In the genomic region with DNA sequence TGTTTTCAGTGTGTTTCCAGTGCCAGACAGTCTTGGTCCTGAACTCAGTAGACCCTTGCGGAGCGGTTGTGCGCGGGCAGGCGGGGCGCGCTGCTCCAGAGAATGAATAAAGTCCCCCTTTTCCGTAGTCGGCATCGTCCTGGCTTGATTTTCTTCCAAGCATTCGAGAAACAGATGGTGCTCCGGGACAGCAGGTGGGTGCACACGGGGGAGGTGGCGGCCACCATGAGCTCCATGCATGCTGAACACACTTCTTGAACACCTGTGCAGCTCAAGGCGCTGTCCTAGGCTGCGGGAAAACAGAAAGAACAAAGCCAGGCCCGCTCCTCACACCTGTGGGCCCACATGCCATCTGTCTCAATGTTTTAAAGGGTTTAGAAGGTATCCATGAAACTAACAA, we compare ENCODE assay signal across 19 cellular contexts.
A peak's percentile ranks its signal among the peaks of the same experiment; 100 is the strongest.
DNase-seq lines count a peak whose midpoint lies in the region; ATAC-seq and TF ChIP-seq lines count a peak whose summit lies in the region.
"Had no signal": no experiment of that assay in that cellular context is flagged by ENCODE, and none has a peak within 500 bp of the region (broad histone marks: within the 10 kb centered on the region; RNA-seq: fewer than 3 reads in every experiment).

No MANE protein-coding gene starts in this region.

- H3K4ac ChIP-seq in neuronal stem cell (ENCODE audit: low read length): no peak overlapping the region

- H3K27ac ChIP-seq in dorsolateral prefrontal cortex: no peak overlapping the region
- H3K27ac ChIP-seq in neuronal stem cell (replicated peaks; ENCODE audit: low read length): no peak overlapping the region
- H3K27ac ChIP-seq: 22Rv1, BLaER1, HL-60, Peyer's patch had no signal

- H3K4me3 ChIP-seq in dorsolateral prefrontal cortex: no peak overlapping the region
- H3K4me3 ChIP-seq in neuronal stem cell (ENCODE audit: low read length in 2 of 2): no peak overlapping the region
- H3K4me3 ChIP-seq: BLaER1, Peyer's patch had no signal

- no peaks in the 10 kb centered on the region for H3K36me3 ChIP-seq in neuronal stem cell (replicated peaks in 1 of 2; ENCODE audit: control insufficient read depth in 2 of 2, insufficient read depth in 2 of 2, low read length in 2 of 2)
- H3K36me3 ChIP-seq: BLaER1, Peyer's patch had no signal

- no peak overlapping the region for H2AK5ac ChIP-seq in neuronal stem cell (ENCODE audit: low read depth, low read length)

- H2BK12ac ChIP-seq in neuronal stem cell (ENCODE audit: low read length): no peak overlapping the region

- no peak overlapping the region for H2BK120ac ChIP-seq in neuronal stem cell (ENCODE audit: low read depth, low read length)

- H4K8ac ChIP-seq in neuronal stem cell (ENCODE audit: low read depth, low read length): no peak overlapping the region

- DNase-seq in DMS 273 (lab: John Stamatoyannopoulos, UW; ENCODE audit: unreplicated experiment): peak; percentile 64
- no peak for DNase-seq in DMS 273 treated with DMSO at 0.1 percent for 48 hours (lab: John Stamatoyannopoulos, UW)
- DNase-seq in NCI-H69 (lab: John Stamatoyannopoulos, UW): peak; percentile 41
- peak in 8 of 10 donors; percentile 13 to 66 (median 30) for DNase-seq in dorsolateral prefrontal cortex
- no peak for DNase-seq in neuronal stem cell (ENCODE audit: low spot score)
- no peak for DNase-seq in activated naive CD4-positive, alpha-beta T cell treated with Interleukin-2 at 50 U/mL for 16 hours
- DNase-seq in activated naive CD4-positive, alpha-beta T cell treated with anti-CD3 and anti-CD28 coated beads, Interleukin-2, amount 50 U/mL, for 72 hours (ENCODE audit: low spot score in 2 of 2): no peak
- DNase-seq in iPS-NIHi11 (ENCODE audit: low spot score): no peak
- DNase-seq: CD8-positive, alpha-beta T cell; DMS79 treated with DMSO at 0.1 percent for 48 hours; H9; MV-4-11; NCI-H1417 treated with DMSO at 0.1 percent for 48 hours; NCI-H1930; Peyer's patch; SIG-M5 had no signal

- TF ChIP-seq CTCF in dorsolateral prefrontal cortex (IDR thresholded peaks at IDR 0.05 in 54 of 56, conservative IDR thresholded peaks at IDR 0.05 in 2 of 56; ENCODE audit: low read depth in 1 of 56, partially characterized antibody in 56 of 56): no peak

- no peaks in the 10 kb centered on the region for H3K9me3 Mint-ChIP-seq in activated naive CD4-positive, alpha-beta T cell treated with anti-CD3 and anti-CD28 coated beads, Interleukin-2, amount 50 U/mL, for 72 hours
- H3K9me3 Mint-ChIP-seq: CD8-positive, alpha-beta T cell had no signal

- WGBS in neuronal stem cell (ENCODE audit: extremely low coverage in 2 of 2, insufficient read length in 2 of 2, insufficient replicate concordance in 1 of 2), 2 donors: no CpG with 5 or more reads among the region's 17 CpGs

- H2AFZ ChIP-seq in neuronal stem cell (ENCODE audit: low read length): no peak overlapping the region

- no peaks in the 10 kb centered on the region for H3K36me3 Mint-ChIP-seq in activated naive CD4-positive, alpha-beta T cell treated with anti-CD3 and anti-CD28 coated beads, Interleukin-2, amount 50 U/mL, for 72 hours
- H3K36me3 Mint-ChIP-seq: CD8-positive, alpha-beta T cell had no signal

- intact Hi-C loops in dorsolateral prefrontal cortex (cut with DNase I): no loop called here

- H3K9ac ChIP-seq in neuronal stem cell (ENCODE audit: low read depth, low read length, poor library complexity): no peak overlapping the region
- H3K9ac ChIP-seq: BLaER1 had no signal

- H3K4me1 ChIP-seq in neuronal stem cell (ENCODE audit: control insufficient read depth in 2 of 2, insufficient read depth in 1 of 2, low read depth in 1 of 2, low read length in 2 of 2): peaks cover 0 to 1% of the 10 kb centered on the region in 2 donors
- H3K4me1 ChIP-seq: BLaER1, Peyer's patch had no signal

- H3K79me1 ChIP-seq in neuronal stem cell (ENCODE audit: low read depth, low read length): no peaks in the 10 kb centered on the region

- no peak overlapping the region for H2BK15ac ChIP-seq in neuronal stem cell (ENCODE audit: low read length)

- no peak overlapping the region for H3K14ac ChIP-seq in neuronal stem cell (ENCODE audit: low read length)

- H3K23ac ChIP-seq in neuronal stem cell (ENCODE audit: low read depth, low read length, poor library complexity): no peak overlapping the region

- H3K4me2 ChIP-seq in neuronal stem cell (ENCODE audit: insufficient read depth, low read length, poor library complexity, severe bottlenecking): no peak overlapping the region
- H3K4me2 ChIP-seq: BLaER1 had no signal

- H3K27me3 ChIP-seq in dorsolateral prefrontal cortex (no peaks in the 10 kb centered on the region), neuronal stem cell (ENCODE audit: control insufficient read depth in 3 of 3, insufficient read depth in 3 of 3, low read depth in 1 of 3, low read length in 3 of 3) (no peaks in the 10 kb centered on the region)
- H3K27me3 ChIP-seq: BLaER1, Peyer's patch had no signal

- no peak overlapping the region for H4K91ac ChIP-seq in neuronal stem cell (ENCODE audit: low read depth, low read length, poor library complexity)

- H2BK5ac ChIP-seq in neuronal stem cell (ENCODE audit: low read length): no peak overlapping the region

- no peak overlapping the region for H3K27ac Mint-ChIP-seq in activated naive CD4-positive, alpha-beta T cell treated with anti-CD3 and anti-CD28 coated beads, Interleukin-2, amount 50 U/mL, for 72 hours
- H3K27ac Mint-ChIP-seq: CD8-positive, alpha-beta T cell; H9 had no signal

- H3K9me3 ChIP-seq in neuronal stem cell (replicated peaks in 1 of 2; ENCODE audit: control insufficient read depth in 2 of 2, insufficient read depth in 1 of 2, low read depth in 1 of 2, low read length in 2 of 2): no peaks in the 10 kb centered on the region
- H3K9me3 ChIP-seq: BLaER1, Peyer's patch had no signal

- ATAC-seq in activated naive CD4-positive, alpha-beta T cell treated with anti-CD3 and anti-CD28 coated beads, Interleukin-2, amount 50 U/mL, for 72 hours: no peak
- ATAC-seq: CD8-positive, alpha-beta T cell had no signal

- H3K18ac ChIP-seq in neuronal stem cell (ENCODE audit: low read length): peak overlapping the region; percentile 24

Comparison
In these comparisons a context has a peak if more than half of its experiments do, and no peak if none do; other contexts are left out.
1. DNase-seq: peak in DMS 273 (single experiment), NCI-H69 (single experiment) and dorsolateral prefrontal cortex (8 of 10); none in DMS 273 treated with DMSO at 0.1 percent for 48 hours (single experiment), neuronal stem cell (single experiment), activated naive CD4-positive, alpha-beta T cell treated with Interleukin-2 at 50 U/mL for 16 hours (single experiment), activated naive CD4-positive, alpha-beta T cell treated with anti-CD3 and anti-CD28 coated beads, Interleukin-2, amount 50 U/mL, for 72 hours (0 of 2) and iPS-NIHi11 (single experiment).